In the genomic region with DNA sequence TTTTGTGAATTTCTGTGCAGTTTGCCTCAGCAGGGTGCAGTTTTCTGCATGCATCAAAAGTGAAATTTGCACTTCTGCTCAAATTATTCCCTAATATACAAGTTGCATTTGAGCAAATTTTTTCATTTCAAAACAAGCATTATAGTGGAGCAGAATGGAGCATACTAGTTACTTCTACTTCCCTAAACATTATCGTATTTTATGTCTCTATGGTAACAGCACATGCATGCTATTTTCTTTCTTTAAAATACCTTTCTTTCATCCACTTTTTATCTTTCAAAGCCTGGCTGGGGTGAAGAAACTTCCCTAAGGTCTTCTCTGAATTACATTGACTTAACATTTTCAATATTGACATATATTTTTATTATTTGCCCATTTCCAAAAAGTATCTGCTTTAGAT, we compare ENCODE assay signal across 23 cellular contexts.
"Had no signal": no experiment of that assay in that cellular context is flagged by ENCODE, and none has a peak within 500 bp of the region (broad histone marks: within the 10 kb centered on the region; RNA-seq: fewer than 3 reads in every experiment).

No MANE protein-coding gene starts in this region.

- H3K4me1 Mint-ChIP-seq: nephron progenitor cell had no signal

- H2AFZ ChIP-seq: hepatocyte, parathyroid adenoma had no signal

- H3K9ac ChIP-seq: parathyroid adenoma had no signal

- H3K27ac ChIP-seq: coronary artery, foreskin keratinocyte, gastroesophageal sphincter, heart left ventricle, hepatocyte, left lung, parathyroid adenoma, right lobe of liver, suprapubic skin, transverse colon, vagina had no signal

- DNase-seq: foreskin keratinocyte; heart left ventricle; left cardiac atrium; left lung; mesendoderm; midbrain; naive thymus-derived CD8-positive, alpha-beta T cell; nephron progenitor cell; occipital lobe; right lobe of liver; small intestine; stimulated activated CD4-positive, alpha-beta T cell treated with anti-CD3 and anti-CD28 coated beads, Interleukin-15, amount 100 ng/mL, for 24 hours; stimulated activated CD4-positive, alpha-beta T cell treated with anti-CD3 and anti-CD28 coated beads, Interleukin-2, amount 100 ng/mL, for 48 hours; stimulated activated naive B cell treated with anti-CD40 and anti-IgM and Interleukin-4, amounts not matched to agents 10 μg/mL and 1 μg/mL and 100 μg/mL, for 72 hours; stimulated activated naive CD8-positive, alpha-beta T cell treated with anti-CD3 and anti-CD28 coated beads, Interleukin-15, amount 100 ng/mL, for 72 hours; transverse colon had no signal

- ATAC-seq: foreskin keratinocyte; gastroesophageal sphincter; heart left ventricle; left cardiac atrium; left lung; naive thymus-derived CD8-positive, alpha-beta T cell; right lobe of liver; stimulated activated naive CD8-positive, alpha-beta T cell treated with anti-CD3 and anti-CD28 coated beads, Interleukin-15, amount 100 ng/mL, for 72 hours had no signal

- H3K36me3 ChIP-seq: heart left ventricle, left lung, right lobe of liver, suprapubic skin, transverse colon, vagina had no signal

- H3K9me3 ChIP-seq: gastroesophageal sphincter, heart left ventricle, left lung, right lobe of liver, suprapubic skin, transverse colon, vagina had no signal

- H3K27me3 ChIP-seq: foreskin keratinocyte, gastroesophageal sphincter, heart left ventricle, hepatocyte, left lung, right lobe of liver, suprapubic skin, transverse colon, vagina had no signal

- H3K4me3 ChIP-seq: coronary artery, gastroesophageal sphincter, heart left ventricle, hepatocyte, left lung, right lobe of liver, suprapubic skin, transverse colon, vagina had no signal

- H3K4me3 Mint-ChIP-seq: naive thymus-derived CD8-positive, alpha-beta T cell; nephron progenitor cell; stimulated activated naive B cell treated with anti-CD40 and anti-IgM and Interleukin-4, amounts not matched to agents 10 μg/mL and 1 μg/mL and 100 μg/mL, for 72 hours; stimulated activated naive CD8-positive, alpha-beta T cell treated with anti-CD3 and anti-CD28 coated beads, Interleukin-15, amount 100 ng/mL, for 72 hours had no signal

- H3K4me2 ChIP-seq: hepatocyte had no signal

- H3K27me3 Mint-ChIP-seq: naive thymus-derived CD8-positive, alpha-beta T cell; progenitor cell of endocrine pancreas; stimulated activated naive B cell treated with anti-CD40 and anti-IgM and Interleukin-4, amounts not matched to agents 10 μg/mL and 1 μg/mL and 100 μg/mL, for 72 hours; stimulated activated naive CD8-positive, alpha-beta T cell treated with anti-CD3 and anti-CD28 coated beads, Interleukin-15, amount 100 ng/mL, for 72 hours had no signal

- FAIRE-seq: small intestine had no signal

- H3K27ac Mint-ChIP-seq: nephron progenitor cell; progenitor cell of endocrine pancreas; stimulated activated naive B cell treated with anti-CD40 and anti-IgM and Interleukin-4, amounts not matched to agents 10 μg/mL and 1 μg/mL and 100 μg/mL, for 72 hours; stimulated activated naive CD8-positive, alpha-beta T cell treated with anti-CD3 and anti-CD28 coated beads, Interleukin-15, amount 100 ng/mL, for 72 hours had no signal

- H3K4me1 ChIP-seq: foreskin keratinocyte, left lung, parathyroid adenoma, right lobe of liver, suprapubic skin, vagina had no signal
